ENCODE assay signal across 8 cellular contexts in genomic region chr2:241686322-241686648, GRCh38. TPM values are rescaled to one million over a fixed set of nuclear protein-coding genes. Genes with fewer than 3 reads are reported as not detected.
DNase-seq lines count a peak whose midpoint lies in the region; FAIRE-seq and TF ChIP-seq lines count a peak whose summit lies in the region.

No MANE protein-coding gene starts in this region.

- H3K9ac ChIP-seq in HUES64 (ENCODE audit: low read depth, low read length) = peak overlapping the region; percentile 98

- peaks cover 39% of the 10 kb centered on the region for H3K4me1 Mint-ChIP-seq in activated naive CD4-positive, alpha-beta T cell treated with anti-CD3 and anti-CD28 coated beads for 36 hours (ENCODE audit: low read depth)
- peaks cover 18% of the 10 kb centered on the region for H3K4me1 Mint-ChIP-seq in mesothelial cell of epicardium

- TF ChIP-seq CTCF in bronchial epithelial cell (IDR thresholded peaks at IDR 0.05; ENCODE audit: insufficient read depth, low read length, severe bottlenecking) (no peak), mesothelial cell of epicardium (IDR thresholded peaks at IDR 0.05; ENCODE audit: unreplicated experiment) (no peak)

- DNase-seq in activated naive CD4-positive, alpha-beta T cell treated with anti-CD3 and anti-CD28 coated beads for 36 hours = peak; percentile 24
- no peak for DNase-seq in activated naive CD4-positive, alpha-beta T cell treated with Interleukin-2 at 50 U/mL for 16 hours
- no peak for DNase-seq in bronchial epithelial cell (ENCODE audit: low read depth)
- no peak for DNase-seq in mesothelial cell of epicardium (ENCODE audit: low spot score in 2 of 2, unreplicated experiment in 2 of 2)
- no peak for DNase-seq in COR-L47 (lab: John Stamatoyannopoulos, UW)
- no peak for DNase-seq in AG20443 (ENCODE audit: low spot score)
- DNase-seq in NCI-H2227 (lab: John Stamatoyannopoulos, UW; ENCODE audit: unreplicated experiment) = no peak

- CTCF ChIA-PET in activated naive CD4-positive, alpha-beta T cell treated with anti-CD3 and anti-CD28 coated beads for 36 hours (lab: Charles Lee) = interaction anchor here (0.9 to 1.6 kb wide), 2 partner anchors 16 to 371 kb away, joined by 3 to 8 read pairs; partner anchors contain the start of gene ING5

- FAIRE-seq in bronchial epithelial cell (lab: Jason Lieb, UNC) = no peak

- no peaks in the 10 kb centered on the region for H3K9me3 Mint-ChIP-seq in activated naive CD4-positive, alpha-beta T cell treated with anti-CD3 and anti-CD28 coated beads for 36 hours
- H3K9me3 Mint-ChIP-seq in mesothelial cell of epicardium = no peaks in the 10 kb centered on the region

- under 1% methylated on average over 37 of the region's 37 CpGs for WGBS in HUES64

- peaks cover 57% of the 10 kb centered on the region for H3K36me3 ChIP-seq in HUES64 (ENCODE audit: insufficient read depth, low read length)
- peaks cover 11% of the 10 kb centered on the region for H3K36me3 ChIP-seq in bronchial epithelial cell (ENCODE audit: control insufficient read depth, insufficient read depth, low read length)

- intact Hi-C loops in activated naive CD4-positive, alpha-beta T cell treated with anti-CD3 and anti-CD28 coated beads for 36 hours (cut with micrococcal nuclease) = loop anchor here (1.0 to 10.0 kb wide), 10 partner anchors 15 to 585 kb away; partner anchors contain the start of genes ATG4B, FARP2, HDLBP and PASK

- H3K27me3 ChIP-seq in HUES64 (ENCODE audit: insufficient read depth, low read length) (no peaks in the 10 kb centered on the region), bronchial epithelial cell (ENCODE audit: control insufficient read depth, insufficient read depth, low read length) (no peaks in the 10 kb centered on the region)

- no peaks in the 10 kb centered on the region for H3K27me3 Mint-ChIP-seq in activated naive CD4-positive, alpha-beta T cell treated with anti-CD3 and anti-CD28 coated beads for 36 hours (ENCODE audit: low read depth)
- H3K27me3 Mint-ChIP-seq in mesothelial cell of epicardium (ENCODE audit: low read depth) = no peaks in the 10 kb centered on the region

- H3K4me3 Mint-ChIP-seq in activated naive CD4-positive, alpha-beta T cell treated with anti-CD3 and anti-CD28 coated beads for 36 hours = peak overlapping the region; percentile 99
- peak overlapping the region; percentile 81 for H3K4me3 Mint-ChIP-seq in mesothelial cell of epicardium

- H3K9me3 ChIP-seq in HUES64 (ENCODE audit: insufficient read depth, low read depth, low read length) = no peaks in the 10 kb centered on the region

- H3K4me1 ChIP-seq in HUES64 (ENCODE audit: insufficient read depth, low read length) = peaks cover 6% of the 10 kb centered on the region; the same call in 1 of the 2 replicates

- H3K4me3 ChIP-seq in HUES64 (ENCODE audit: low read length) (peak overlapping the region; percentile 95), bronchial epithelial cell (ENCODE audit: low read depth, low read length) (peak overlapping the region; percentile 50)

- peaks cover 47% of the 10 kb centered on the region for H3K36me3 Mint-ChIP-seq in activated naive CD4-positive, alpha-beta T cell treated with anti-CD3 and anti-CD28 coated beads for 36 hours (ENCODE audit: low read depth)
- peaks cover 14% of the 10 kb centered on the region for H3K36me3 Mint-ChIP-seq in mesothelial cell of epicardium

- peak overlapping the region; percentile 87 for H3K27ac Mint-ChIP-seq in activated naive CD4-positive, alpha-beta T cell treated with anti-CD3 and anti-CD28 coated beads for 36 hours
- peak overlapping the region; percentile 84 for H3K27ac Mint-ChIP-seq in mesothelial cell of epicardium

- H3K27ac ChIP-seq in HUES64 (ENCODE audit: low read depth, low read length) = peak overlapping the region; percentile 90

RNA-seq across cellular contexts. Expression of gene DTYMK, which starts 0.3 kb away (rescaled TPM):
- 10 to 100 TPM; 88.0 to 93.8 TPM for total RNA-seq in activated naive CD4-positive, alpha-beta T cell treated with anti-CD3 and anti-CD28 coated beads for 36 hours
- polyA plus RNA-seq in HUES64 (2013, experiment 1 of 2) = 70.5 TPM
- 62.6 TPM for polyA plus RNA-seq in HUES64 (2013, experiment 2 of 2)
- total RNA-seq in bronchial epithelial cell = 10.6 and 21.1 TPM in 2 replicates
- total RNA-seq in mesothelial cell of epicardium = 32.1 to 36.5 TPM (median 35.0 TPM) in 3 replicates

RNA-seq across cellular contexts. Expression of gene ING5, which starts 15.6 kb away (rescaled TPM):
- total RNA-seq in activated naive CD4-positive, alpha-beta T cell treated with anti-CD3 and anti-CD28 coated beads for 36 hours = 10 to 100 TPM; 41.0 to 43.8 TPM
- polyA plus RNA-seq in HUES64 (2013, experiment 1 of 2) = 30.0 TPM
- polyA plus RNA-seq in HUES64 (2013, experiment 2 of 2) = 27.7 TPM
- total RNA-seq in bronchial epithelial cell (19.7 and 27.1 TPM in 2 replicates), mesothelial cell of epicardium (50.8 to 56.9 TPM (median 51.8 TPM) in 3 replicates)

RNA-seq across cellular contexts. Expression of gene D2HGDH, which starts 48.1 kb away (rescaled TPM):
- 10 to 100 TPM; 19.4 to 23.1 TPM for total RNA-seq in activated naive CD4-positive, alpha-beta T cell treated with anti-CD3 and anti-CD28 coated beads for 36 hours
- polyA plus RNA-seq in HUES64 (2013, experiment 1 of 2) = 9.9 TPM
- 9.4 TPM for polyA plus RNA-seq in HUES64 (2013, experiment 2 of 2)
- 10.3 and 12.7 TPM in 2 replicates for total RNA-seq in bronchial epithelial cell
- 55.5 to 60.3 TPM (median 56.6 TPM) in 3 replicates for total RNA-seq in mesothelial cell of epicardium

RNA-seq across cellular contexts. Expression of gene ATG4B, which starts 48.8 kb away (rescaled TPM):
- 10 to 100 TPM; 71.5 to 82.5 TPM for total RNA-seq in activated naive CD4-positive, alpha-beta T cell treated with anti-CD3 and anti-CD28 coated beads for 36 hours
- 53.3 TPM for polyA plus RNA-seq in HUES64 (2013, experiment 1 of 2)
- polyA plus RNA-seq in HUES64 (2013, experiment 2 of 2) = 63.5 TPM
- 51.3 and 66.6 TPM in 2 replicates for total RNA-seq in bronchial epithelial cell
- total RNA-seq in mesothelial cell of epicardium = 125 to 135 TPM (median 133 TPM) in 3 replicates

RNA-seq across cellular contexts. Expression of gene THAP4, which starts 49.3 kb away (rescaled TPM):
- 10 to 100 TPM; 36.4 to 38.8 TPM for total RNA-seq in activated naive CD4-positive, alpha-beta T cell treated with anti-CD3 and anti-CD28 coated beads for 36 hours
- polyA plus RNA-seq in HUES64 (2013, experiment 1 of 2) = 41.8 TPM
- 44.4 TPM for polyA plus RNA-seq in HUES64 (2013, experiment 2 of 2)
- total RNA-seq in bronchial epithelial cell (50.2 and 54.8 TPM in 2 replicates), mesothelial cell of epicardium (45.7 to 51.5 TPM (median 50.1 TPM) in 3 replicates)
